ENCODE assay signal across 23 cellular contexts in genomic region chr4:39559641-39560040, GRCh38. TPM values are rescaled to one million over a fixed set of nuclear protein-coding genes. Genes with fewer than 3 reads are reported as not detected.
DNase-seq lines count a peak whose midpoint lies in the region; ATAC-seq, FAIRE-seq and TF ChIP-seq lines count a peak whose summit lies in the region.
"Had no signal": no experiment of that assay in that cellular context is flagged by ENCODE, and none has a peak within 500 bp of the region (broad histone marks: within the 10 kb centered on the region; RNA-seq: fewer than 3 reads in every experiment).

No MANE protein-coding gene starts in this region.

- H3K4me1 ChIP-seq in HEK293 (ENCODE audit: control insufficient read depth, insufficient read depth, low read length), result 0 out of 2 replicates have a peak, but pooled peaks cover 2% of the 10 kb centered on the region

- no peak overlapping the region for H3K4me3 Mint-ChIP-seq in WTC11
- H3K4me3 Mint-ChIP-seq in progenitor cell of endocrine pancreas (ENCODE audit: low read depth), result no peak overlapping the region
- H3K4me3 Mint-ChIP-seq: activated naive CD4-positive, alpha-beta T cell treated with anti-CD3 and anti-CD28 coated beads, Interleukin-2, amount 50 U/mL, for 24 hours; CD14-positive monocyte; immature natural killer cell; stimulated activated effector memory CD8-positive, alpha-beta T cell treated with anti-CD3 and anti-CD28 coated beads, Interleukin-12 subunit alpha, Interleukin-12 subunit beta, amount 100 ng/mL, for 72 hours had no signal

- H3K27ac Mint-ChIP-seq in WTC11, result peak overlapping the region; percentile 17
- peak overlapping the region; percentile 98 for H3K27ac Mint-ChIP-seq in progenitor cell of endocrine pancreas
- H3K27ac Mint-ChIP-seq: activated naive CD4-positive, alpha-beta T cell treated with anti-CD3 and anti-CD28 coated beads, Interleukin-2, amount 50 U/mL, for 24 hours; immature natural killer cell; stimulated activated effector memory CD8-positive, alpha-beta T cell treated with anti-CD3 and anti-CD28 coated beads, Interleukin-12 subunit alpha, Interleukin-12 subunit beta, amount 100 ng/mL, for 72 hours had no signal

- H3K4me3 ChIP-seq in HEK293 (ENCODE audit: low read depth, low read length), result no peak overlapping the region
- H3K4me3 ChIP-seq: smooth muscle cell had no signal

- peaks cover 9% of the 10 kb centered on the region for H3K36me3 Mint-ChIP-seq in WTC11
- H3K36me3 Mint-ChIP-seq in progenitor cell of endocrine pancreas (ENCODE audit: insufficient read depth), result peaks cover 24% of the 10 kb centered on the region
- H3K36me3 Mint-ChIP-seq: stimulated activated effector memory CD8-positive, alpha-beta T cell treated with anti-CD3 and anti-CD28 coated beads, Interleukin-12 subunit alpha, Interleukin-12 subunit beta, amount 100 ng/mL, for 72 hours had no signal

- DNase-seq in WTC11 (ENCODE audit: low spot score), result no peak
- DNase-seq in left colon, result peak in 1 of 2 donors; percentile 46
- no peak for DNase-seq in progenitor cell of endocrine pancreas (ENCODE audit: low spot score, unreplicated experiment)
- no peak for DNase-seq in NCI-H2029 (lab: John Stamatoyannopoulos, UW)
- no peak for DNase-seq in HTR-8/SVneo (ENCODE audit: insufficient read length, low spot score)
- DNase-seq: activated CD4-positive, alpha-beta T cell treated with anti-CD3 and anti-CD28 coated beads, Interleukin-2, amount 50 U/mL, for 4 hours; anterior cingulate cortex; central memory CD4-positive, alpha-beta T cell; dermis blood vessel endothelial cell; foreskin melanocyte; H7; immature natural killer cell; NCI-H1048; NCI-H187; WERI-Rb-1 had no signal

- H3K27me3 Mint-ChIP-seq in WTC11 (ENCODE audit: low read depth) (no peaks in the 10 kb centered on the region), progenitor cell of endocrine pancreas (no peaks in the 10 kb centered on the region)
- H3K27me3 Mint-ChIP-seq: activated naive CD4-positive, alpha-beta T cell treated with anti-CD3 and anti-CD28 coated beads, Interleukin-2, amount 50 U/mL, for 24 hours had no signal

- intact Hi-C loops in left colon (cut with DNase I, micrococcal nuclease), result no loop called here

- no peak for TF ChIP-seq CTCF in HEK293 (tag by site-specific recombination; IDR thresholded peaks at IDR 0.05)
- TF ChIP-seq CTCF in WTC11 (IDR thresholded peaks at IDR 0.05), result no peak
- TF ChIP-seq CTCF in progenitor cell of endocrine pancreas (IDR thresholded peaks at IDR 0.05; ENCODE audit: unreplicated experiment), result no peak

- POLR2A ChIA-PET in HEK293 (lab: Yijun Ruan, JAX), result no interaction called here
- POLR2A ChIA-PET in WTC11 (lab: Charles Lee), result no interaction called here

- ATAC-seq in WTC11 (no peak), left colon (peak; percentile 44), HG03460 (IDR thresholded peaks at IDR 0.05; ENCODE audit: unreplicated experiment) (no peak)
- ATAC-seq: stimulated activated effector memory CD8-positive, alpha-beta T cell treated with anti-CD3 and anti-CD28 coated beads, Interleukin-12 subunit alpha, Interleukin-12 subunit beta, amount 100 ng/mL, for 72 hours had no signal

- FAIRE-seq in HTR-8/SVneo (lab: Jason Lieb, UNC), result no peak
- FAIRE-seq: D721Med had no signal

- H3K36me3 ChIP-seq in HEK293 (ENCODE audit: control insufficient read depth in 2 of 2, insufficient read depth in 1 of 2, low read length in 2 of 2), result no peaks in the 10 kb centered on the region
- H3K36me3 ChIP-seq: WERI-Rb-1 had no signal

- H3K4me1 Mint-ChIP-seq in WTC11 (peaks cover 13% of the 10 kb centered on the region), progenitor cell of endocrine pancreas (ENCODE audit: low read depth) (peaks cover 38% of the 10 kb centered on the region)
- H3K4me1 Mint-ChIP-seq: activated naive CD4-positive, alpha-beta T cell treated with anti-CD3 and anti-CD28 coated beads, Interleukin-2, amount 50 U/mL, for 24 hours; CD14-positive monocyte; immature natural killer cell; stimulated activated effector memory CD8-positive, alpha-beta T cell treated with anti-CD3 and anti-CD28 coated beads, Interleukin-12 subunit alpha, Interleukin-12 subunit beta, amount 100 ng/mL, for 72 hours had no signal

- H3K9me3 ChIP-seq in HEK293 (ENCODE audit: control insufficient read depth, insufficient read depth, low read depth, low read length), result no peaks in the 10 kb centered on the region

- no peak overlapping the region for H3K27ac ChIP-seq in HEK293 (ENCODE audit: extremely low read depth, low read depth, low read length)
- H3K27ac ChIP-seq: epithelial cell of prostate, WERI-Rb-1 had no signal

- CTCF ChIA-PET in HEK293 (lab: Yijun Ruan, JAX) (no interaction called here), WTC11 (lab: Charles Lee) (interaction anchor here (0.7 kb wide), 1 partner anchor 49 kb away, joined by 3 read pairs; no protein-coding TSS in a partner anchor)

- peaks cover 2% of the 10 kb centered on the region; the same call in 1 of the 2 replicates for H3K9me3 Mint-ChIP-seq in WTC11
- H3K9me3 Mint-ChIP-seq in progenitor cell of endocrine pancreas (ENCODE audit: low read depth), result peaks cover 7% of the 10 kb centered on the region
- H3K9me3 Mint-ChIP-seq: activated naive CD4-positive, alpha-beta T cell treated with anti-CD3 and anti-CD28 coated beads, Interleukin-2, amount 50 U/mL, for 24 hours; CD14-positive monocyte; immature natural killer cell; stimulated activated effector memory CD8-positive, alpha-beta T cell treated with anti-CD3 and anti-CD28 coated beads, Interleukin-12 subunit alpha, Interleukin-12 subunit beta, amount 100 ng/mL, for 72 hours had no signal

TF ChIP-seq in HEK293, 187 proteins besides CTCF, POLR2A, EP300 and RAD21:
- TF ChIP-seq ZNF155 (tag by site-specific recombination; IDR thresholded peaks at IDR 0.05) (no peak), ZNF140 (tag by site-specific recombination; IDR thresholded peaks at IDR 0.05) (0 out of 2 replicates have a peak, but pooled peaks have one; percentile 36)

TF ChIP-seq in WTC11, 78 proteins besides CTCF, POLR2A, EP300 and RAD21 (continues in another document):
- TF ChIP-seq, protein P1, sequence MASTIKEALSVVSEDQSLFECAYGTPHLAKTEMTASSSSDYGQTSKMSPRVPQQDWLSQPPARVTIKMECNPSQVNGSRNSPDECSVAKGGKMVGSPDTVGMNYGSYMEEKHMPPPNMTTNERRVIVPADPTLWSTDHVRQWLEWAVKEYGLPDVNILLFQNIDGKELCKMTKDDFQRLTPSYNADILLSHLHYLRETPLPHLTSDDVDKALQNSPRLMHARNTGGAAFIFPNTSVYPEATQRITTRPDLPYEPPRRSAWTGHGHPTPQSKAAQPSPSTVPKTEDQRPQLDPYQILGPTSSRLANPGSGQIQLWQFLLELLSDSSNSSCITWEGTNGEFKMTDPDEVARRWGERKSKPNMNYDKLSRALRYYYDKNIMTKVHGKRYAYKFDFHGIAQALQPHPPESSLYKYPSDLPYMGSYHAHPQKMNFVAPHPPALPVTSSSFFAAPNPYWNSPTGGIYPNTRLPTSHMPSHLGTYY (CRISPR knock-in tag; IDR thresholded peaks at IDR 0.05), result no peak
- TF ChIP-seq, protein P2, sequence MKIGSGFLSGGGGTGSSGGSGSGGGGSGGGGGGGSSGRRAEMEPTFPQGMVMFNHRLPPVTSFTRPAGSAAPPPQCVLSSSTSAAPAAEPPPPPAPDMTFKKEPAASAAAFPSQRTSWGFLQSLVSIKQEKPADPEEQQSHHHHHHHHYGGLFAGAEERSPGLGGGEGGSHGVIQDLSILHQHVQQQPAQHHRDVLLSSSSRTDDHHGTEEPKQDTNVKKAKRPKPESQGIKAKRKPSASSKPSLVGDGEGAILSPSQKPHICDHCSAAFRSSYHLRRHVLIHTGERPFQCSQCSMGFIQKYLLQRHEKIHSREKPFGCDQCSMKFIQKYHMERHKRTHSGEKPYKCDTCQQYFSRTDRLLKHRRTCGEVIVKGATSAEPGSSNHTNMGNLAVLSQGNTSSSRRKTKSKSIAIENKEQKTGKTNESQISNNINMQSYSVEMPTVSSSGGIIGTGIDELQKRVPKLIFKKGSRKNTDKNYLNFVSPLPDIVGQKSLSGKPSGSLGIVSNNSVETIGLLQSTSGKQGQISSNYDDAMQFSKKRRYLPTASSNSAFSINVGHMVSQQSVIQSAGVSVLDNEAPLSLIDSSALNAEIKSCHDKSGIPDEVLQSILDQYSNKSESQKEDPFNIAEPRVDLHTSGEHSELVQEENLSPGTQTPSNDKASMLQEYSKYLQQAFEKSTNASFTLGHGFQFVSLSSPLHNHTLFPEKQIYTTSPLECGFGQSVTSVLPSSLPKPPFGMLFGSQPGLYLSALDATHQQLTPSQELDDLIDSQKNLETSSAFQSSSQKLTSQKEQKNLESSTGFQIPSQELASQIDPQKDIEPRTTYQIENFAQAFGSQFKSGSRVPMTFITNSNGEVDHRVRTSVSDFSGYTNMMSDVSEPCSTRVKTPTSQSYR (CRISPR knock-in tag; IDR thresholded peaks at IDR 0.05), result no peak
- no peak for TF ChIP-seq ZNF532 (CRISPR knock-in tag; IDR thresholded peaks at IDR 0.05; ENCODE audit: borderline replicate concordance)
- TF ChIP-seq TEAD4 (CRISPR knock-in tag; IDR thresholded peaks at IDR 0.05), result no peak

RNA-seq across cellular contexts. Expression of gene UGDH, which starts 32.4 kb away (rescaled TPM):
- 80.2 to 97.5 TPM (median 89.0 TPM) in 3 replicates for total RNA-seq in WTC11 (2021)
- 100 to 1,000 TPM; 208 to 303 TPM for total RNA-seq in left colon
- 518 and 607 TPM in 2 replicates for total RNA-seq in progenitor cell of endocrine pancreas
